15 cellular contexts compared by ENCODE assay signal in the genomic region with DNA sequence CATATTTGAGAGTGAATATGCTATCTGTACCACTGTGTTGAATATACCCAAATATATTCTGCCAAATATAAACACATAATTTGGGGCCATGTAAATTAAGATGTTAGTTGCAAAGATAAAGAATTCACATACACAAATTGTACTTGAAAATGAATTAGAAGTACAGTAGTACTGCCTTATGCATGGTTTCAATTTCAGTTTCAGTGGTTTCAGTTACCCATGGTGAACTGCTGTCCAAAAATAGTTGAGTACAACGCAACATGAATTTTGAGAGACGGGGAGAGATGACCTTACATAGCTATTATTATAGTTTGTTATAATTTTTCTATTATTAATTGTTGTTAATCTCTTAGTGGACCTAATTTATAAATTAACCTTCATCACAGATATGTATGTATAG.
DNase-seq lines count a peak whose midpoint lies in the region; ATAC-seq, FAIRE-seq and TF ChIP-seq lines count a peak whose summit lies in the region.
"Had no signal": no experiment of that assay in that cellular context is flagged by ENCODE, and none has a peak within 500 bp of the region (broad histone marks: within the 10 kb centered on the region; RNA-seq: fewer than 3 reads in every experiment).

No MANE protein-coding gene starts in this region.

- no peak for TF ChIP-seq CTCF in omental fat pad (IDR thresholded peaks at IDR 0.05)
- TF ChIP-seq CTCF in mesothelial cell of epicardium (IDR thresholded peaks at IDR 0.05; ENCODE audit: unreplicated experiment): no peak

- H3K36me3 Mint-ChIP-seq in mesothelial cell of epicardium: no peaks in the 10 kb centered on the region
- H3K36me3 Mint-ChIP-seq: naive B cell had no signal

- H3K4me1 Mint-ChIP-seq in mesothelial cell of epicardium: no peaks in the 10 kb centered on the region
- H3K4me1 Mint-ChIP-seq: naive B cell had no signal

- ATAC-seq in GM18502 (IDR thresholded peaks at IDR 0.05; ENCODE audit: poor library complexity, unreplicated experiment) (peak; percentile 97), GM19468 (IDR thresholded peaks at IDR 0.05; ENCODE audit: extremely low read depth, unreplicated experiment) (peak; percentile 95), HG02885 (IDR thresholded peaks at IDR 0.05; ENCODE audit: poor library complexity, unreplicated experiment) (peak; percentile 93), HG03565 (IDR thresholded peaks at IDR 0.05; ENCODE audit: unreplicated experiment) (peak; percentile 99), omental fat pad (ENCODE audit: low FRiP score) (no peak)
- ATAC-seq: HCT116 had no signal

- H3K27me3 Mint-ChIP-seq in mesothelial cell of epicardium (ENCODE audit: low read depth): no peaks in the 10 kb centered on the region
- H3K27me3 Mint-ChIP-seq: naive B cell had no signal

- no peak overlapping the region for H3K4me3 Mint-ChIP-seq in mesothelial cell of epicardium
- H3K4me3 Mint-ChIP-seq: naive B cell had no signal

- DNase-seq in omental fat pad (ENCODE audit: low spot score): no peak
- no peak for DNase-seq in mesothelial cell of epicardium (ENCODE audit: low spot score in 2 of 2, unreplicated experiment in 2 of 2)
- no peak for DNase-seq in stimulated activated CD4-positive, alpha-beta T cell treated with anti-CD3 and anti-CD28 coated beads, Interleukin-4, amount 100 ng/mL, for 24 hours
- DNase-seq in RCC 7860 (ENCODE audit: low spot score): no peak
- DNase-seq: activated CD4-positive, alpha-beta T cell treated with anti-CD3 and anti-CD28 coated beads for 48 hours; activated naive CD4-positive, alpha-beta T cell; naive B cell; NCI-H69; SK-N-SH had no signal

- H3K9me3 Mint-ChIP-seq in mesothelial cell of epicardium: peaks cover 11% of the 10 kb centered on the region

- H3K27ac Mint-ChIP-seq in mesothelial cell of epicardium: no peak overlapping the region
- H3K27ac Mint-ChIP-seq: naive B cell had no signal

- no peak for FAIRE-seq in RCC 7860 (lab: Jason Lieb, UNC)
- FAIRE-seq: islet of Langerhans had no signal
